ENCODE assay signal across 16 cellular contexts in the genomic region with DNA sequence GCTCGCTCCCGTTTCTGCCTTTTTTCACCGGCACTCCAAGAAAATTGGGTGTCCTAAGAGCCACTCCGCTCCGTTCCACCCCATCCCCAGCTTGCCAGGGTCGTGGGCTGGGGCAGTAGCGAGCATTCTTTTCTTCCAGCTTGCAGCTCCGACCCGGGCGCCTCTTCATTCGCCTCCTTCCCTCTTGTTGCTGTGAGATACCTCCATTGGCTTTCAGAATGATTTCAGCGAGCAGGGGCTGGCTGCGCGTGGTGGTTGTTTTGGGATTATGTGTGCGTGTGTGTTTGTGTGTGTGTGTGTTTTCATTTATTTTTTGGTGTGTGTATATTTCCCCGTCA. TPM values are rescaled to one million over a fixed set of nuclear protein-coding genes. Genes with fewer than 3 reads are reported as not detected.
DNase-seq lines count a peak whose midpoint lies in the region; ATAC-seq, FAIRE-seq and TF ChIP-seq lines count a peak whose summit lies in the region.
"Had no signal": no experiment of that assay in that cellular context is flagged by ENCODE, and none has a peak within 500 bp of the region (broad histone marks: within the 10 kb centered on the region; RNA-seq: fewer than 3 reads in every experiment).

No MANE protein-coding gene starts in this region.

- DNase-seq in HepG2 (ENCODE audit: low spot score) (no peak), right lobe of liver (no peak), SK-N-SH (no peak), RPMI8226 (no peak), osteocyte (ENCODE audit: extremely low spot score, unreplicated experiment) (no peak), SW 1271 (lab: John Stamatoyannopoulos, UW) (no peak)
- DNase-seq: activated T-cell treated with anti-CD3 and anti-CD28 coated beads for 4 hours; caudate nucleus; CD4-positive, CD25-positive, alpha-beta regulatory T cell; immature natural killer cell; NCI-H2029 treated with DMSO at 0.1 percent for 48 hours had no signal

- H3K4me1 Mint-ChIP-seq in osteocyte (ENCODE audit: unreplicated experiment) = peaks cover 19% of the 10 kb centered on the region
- H3K4me1 Mint-ChIP-seq: immature natural killer cell had no signal

- peaks cover 12 to 96% of the 10 kb centered on the region in 2 experiments for H3K27me3 ChIP-seq in HepG2 (ENCODE audit: control insufficient read depth in 1 of 2, insufficient read depth in 2 of 2, low read length in 2 of 2)
- peaks cover 0 to 70% of the 10 kb centered on the region in 2 donors for H3K27me3 ChIP-seq in right lobe of liver
- H3K27me3 ChIP-seq in SK-N-SH (ENCODE audit: insufficient read depth) = no peaks in the 10 kb centered on the region

- H3K9me3 ChIP-seq in HepG2 (ENCODE audit: low read length) (no peaks in the 10 kb centered on the region), right lobe of liver (no peaks in the 10 kb centered on the region), SK-N-SH (no peaks in the 10 kb centered on the region), mesodermal cell (ENCODE audit: control insufficient read depth, low read length) (no peaks in the 10 kb centered on the region)
- H3K9me3 ChIP-seq: esophagus muscularis mucosa had no signal

- FAIRE-seq in HepG2 (lab: Jason Lieb, UNC) = no peak

- no peak for TF ChIP-seq EP300 in HepG2 (IDR thresholded peaks at IDR 0.05; ENCODE audit: low read depth in 2 of 2, low read length in 2 of 2)
- no peak for TF ChIP-seq EP300 in HepG2 (CRISPR knock-in tag; IDR thresholded peaks at IDR 0.05; ENCODE audit: borderline replicate concordance)
- no peak for TF ChIP-seq EP300 in SK-N-SH (IDR thresholded peaks at IDR 0.05; ENCODE audit: borderline replicate concordance in 1 of 2, low read depth in 1 of 2, low read length in 1 of 2)

- H2AFZ ChIP-seq in HepG2 (ENCODE audit: low read length) (no peak overlapping the region), SK-N-SH (ENCODE audit: low read depth) (peak overlapping the region; percentile 86; the same call in 1 of the 2 replicates)

- H4K20me1 ChIP-seq in HepG2 (ENCODE audit: insufficient read depth, low read length) = no peaks in the 10 kb centered on the region
- H4K20me1 ChIP-seq in SK-N-SH (ENCODE audit: insufficient read depth) = no peaks in the 10 kb centered on the region

- BruUV-seq in HepG2 (replicated peaks; lab: Mats Ljungman, UMichigan) = no TSS peak

- ATAC-seq in HepG2 = no peak
- ATAC-seq in right lobe of liver = no peak
- ATAC-seq in HG02973 (IDR thresholded peaks at IDR 0.05; ENCODE audit: unreplicated experiment) = no peak
- ATAC-seq: natural killer cell treated with Interleukin-12 subunit alpha and Interleukin-12 subunit beta and Interleukin-15 and Interleukin-18, amount 100 ng/mL, for 72 hours had no signal

- peaks cover 51% of the 10 kb centered on the region for H3K4me1 ChIP-seq in HepG2 (ENCODE audit: insufficient read depth, low read length)
- H3K4me1 ChIP-seq in right lobe of liver = peaks cover 0 to 20% (median 0%) of the 10 kb centered on the region in 4 donors
- peaks cover 0 to 8% of the 10 kb centered on the region in 2 experiments; a peak in 2 of 4 replicates for H3K4me1 ChIP-seq in SK-N-SH (ENCODE audit: control insufficient read depth in 1 of 2, insufficient read depth in 2 of 2, low read depth in 1 of 2, low read length in 1 of 2)
- H3K4me1 ChIP-seq in mesodermal cell (ENCODE audit: control insufficient read depth, insufficient read depth, low read length, poor library complexity, severe bottlenecking) = no peaks in the 10 kb centered on the region

- H3K36me3 ChIP-seq in HepG2 (replicated peaks in 1 of 2; ENCODE audit: control insufficient read depth in 1 of 2, insufficient read depth in 2 of 2, low read length in 2 of 2) (no peaks in the 10 kb centered on the region), right lobe of liver (no peaks in the 10 kb centered on the region), SK-N-SH (replicated peaks in 1 of 2; ENCODE audit: control insufficient read depth in 1 of 2, insufficient read depth in 2 of 2, low read length in 1 of 2) (peaks cover 0 to 17% of the 10 kb centered on the region in 2 experiments), mesodermal cell (ENCODE audit: control insufficient read depth, insufficient read depth, low read length) (no peaks in the 10 kb centered on the region)
- H3K36me3 ChIP-seq: esophagus muscularis mucosa had no signal

- no peak overlapping the region for H3K27ac ChIP-seq in HepG2 (ENCODE audit: extremely low read length, insufficient read depth, low read length)
- H3K27ac ChIP-seq in right lobe of liver = no peak overlapping the region
- peak overlapping the region in 1 of 2 experiments; percentile 89; a peak in 2 of 4 replicates for H3K27ac ChIP-seq in SK-N-SH (ENCODE audit: low read depth in 2 of 2, low read length in 1 of 2)
- H3K27ac ChIP-seq in mesodermal cell (ENCODE audit: low read depth, low read length, severe bottlenecking) = peak overlapping the region; percentile 29
- H3K27ac ChIP-seq: esophagus muscularis mucosa, RWPE1 had no signal

- intact Hi-C loops in HepG2 (cut with micrococcal nuclease; ENCODE audit: unreplicated experiment) (no loop called here), right lobe of liver (cut with DNase I) (no loop called here)

- TF ChIP-seq POLR2A in HepG2 (IDR thresholded peaks at IDR 0.05; ENCODE audit: insufficient read depth in 1 of 2, low read depth in 2 of 2, low read length in 2 of 2) (no peak), right lobe of liver (IDR thresholded peaks at IDR 0.05) (no peak)

- H3K27me3 Mint-ChIP-seq in osteocyte (ENCODE audit: unreplicated experiment) = peaks cover 84% of the 10 kb centered on the region

- H3K27ac Mint-ChIP-seq in osteocyte (ENCODE audit: unreplicated experiment) = no peak overlapping the region
- H3K27ac Mint-ChIP-seq: CD4-positive, CD25-positive, alpha-beta regulatory T cell; immature natural killer cell; natural killer cell treated with Interleukin-12 subunit alpha and Interleukin-12 subunit beta and Interleukin-15 and Interleukin-18, amount 100 ng/mL, for 72 hours had no signal

- TF ChIP-seq CTCF in HepG2 (CRISPR knock-in tag; IDR thresholded peaks at IDR 0.05) = no peak
- TF ChIP-seq CTCF in right lobe of liver (IDR thresholded peaks at IDR 0.05) = no peak
- TF ChIP-seq CTCF in SK-N-SH (IDR thresholded peaks at IDR 0.05) = no peak
- TF ChIP-seq CTCF in osteocyte (IDR thresholded peaks at IDR 0.05) = no peak

- TF ChIP-seq RAD21 in HepG2 (CRISPR knock-in tag; IDR thresholded peaks at IDR 0.05) (no peak), SK-N-SH (IDR thresholded peaks at IDR 0.05; ENCODE audit: low read length) (no peak)

- no peaks in the 10 kb centered on the region for H3K9me2 ChIP-seq in SK-N-SH

- peak overlapping the region in 1 of 3 experiments; percentile 0; a peak in 1 of 6 replicates for H3K4me3 ChIP-seq in HepG2 (replicated peaks in 1 of 3; ENCODE audit: insufficient read depth in 1 of 3, low read depth in 2 of 3, low read length in 3 of 3)
- no peak overlapping the region for H3K4me3 ChIP-seq in right lobe of liver
- peak overlapping the region; percentile 54 to 71; a peak in 3 of 4 replicates for H3K4me3 ChIP-seq in SK-N-SH (ENCODE audit: low read depth in 2 of 2, low read length in 1 of 2)
- no peak overlapping the region for H3K4me3 ChIP-seq in mesodermal cell (ENCODE audit: extremely low read depth, insufficient read depth, low read length, poor library complexity, severe bottlenecking)

- H3K9ac ChIP-seq in HepG2 (ENCODE audit: insufficient read depth, low read depth, low read length) (no peak overlapping the region), SK-N-SH (no peak overlapping the region)

- in situ Hi-C loops in HepG2 (cut with HindIII; ENCODE audit: extremely low pct_ligation_motif_present, low pct_unique_long_range_greater_than_20kb) = no loop called here

- 33% methylated on average over 16 of the region's 16 CpGs for WGBS in HepG2 (ENCODE audit: low lambda C conversion rate)
- WGBS in right lobe of liver (ENCODE audit: insufficient coverage, low coverage, low lambda C conversion rate, missing lambda C conversion rate) = 7% methylated on average over 15 of the region's 16 CpGs
- WGBS in SK-N-SH (ENCODE audit: low lambda C conversion rate) = 31% methylated on average over 12 of the region's 16 CpGs
- WGBS in mesodermal cell (ENCODE audit: insufficient coverage in 2 of 2), 2 experiments = 0 to 1% methylated on average over 7 to 10 of the region's 16 CpGs

- no peaks in the 10 kb centered on the region for H3F3A ChIP-seq in SK-N-SH (replicated peaks; ENCODE audit: insufficient read depth)

- POLR2A ChIA-PET in HepG2 (lab: Yijun Ruan, JAX) (no interaction called here), SK-N-SH (lab: Yijun Ruan, JAX) (interaction anchor here (1.4 to 2.3 kb wide), 3 partner anchors 19 to 297 kb away, joined by 4 to 9 read pairs (median 5); no protein-coding TSS in a partner anchor)

- no peaks in the 10 kb centered on the region for H3K79me2 ChIP-seq in HepG2 (ENCODE audit: insufficient read depth, low read length)
- no peaks in the 10 kb centered on the region for H3K79me2 ChIP-seq in SK-N-SH (ENCODE audit: insufficient read depth)

- no peak overlapping the region; the same call in 1 of the 2 replicates for H3K4me2 ChIP-seq in HepG2 (ENCODE audit: low read depth, low read length)
- H3K4me2 ChIP-seq in SK-N-SH = peak overlapping the region; percentile 81

- CTCF ChIA-PET in HepG2 (lab: Yijun Ruan, JAX; ENCODE audit: low intra/inter-chr PET ratio, low total read pairs) = no interaction called here
- CTCF ChIA-PET in SK-N-SH (lab: Yijun Ruan, JAX) = interaction anchor here (1.0 to 6.2 kb wide), 5 partner anchors 11 to 991 kb away, joined by 3 to 53 read pairs (median 4); no protein-coding TSS in a partner anchor

- H3K4me3 Mint-ChIP-seq in osteocyte (ENCODE audit: unreplicated experiment) = no peak overlapping the region
- H3K4me3 Mint-ChIP-seq: immature natural killer cell; natural killer cell treated with Interleukin-12 subunit alpha and Interleukin-12 subunit beta and Interleukin-15 and Interleukin-18, amount 100 ng/mL, for 72 hours had no signal

- no peaks in the 10 kb centered on the region for H3K9me3 Mint-ChIP-seq in osteocyte (ENCODE audit: unreplicated experiment)
- H3K9me3 Mint-ChIP-seq: natural killer cell treated with Interleukin-12 subunit alpha and Interleukin-12 subunit beta and Interleukin-15 and Interleukin-18, amount 100 ng/mL, for 72 hours had no signal

- no peaks in the 10 kb centered on the region for H3K36me3 Mint-ChIP-seq in osteocyte (ENCODE audit: unreplicated experiment)
- H3K36me3 Mint-ChIP-seq: CD4-positive, CD25-positive, alpha-beta regulatory T cell; natural killer cell treated with Interleukin-12 subunit alpha and Interleukin-12 subunit beta and Interleukin-15 and Interleukin-18, amount 100 ng/mL, for 72 hours had no signal

RNA-seq across cellular contexts. Expression of gene HOXD3, which starts 1.2 kb away (rescaled TPM):
- total RNA-seq in HepG2 (2016; rRNA removed; fragmentation: Illumina TruSeq; extraction: Trizol) (0.08 and 0.09 TPM in 2 replicates), right lobe of liver (not detected), osteocyte (not detected in 2 replicates)
- total RNA-seq in HepG2 (2016; cell fraction: cytosol; rRNA removed; fragmentation: Illumina TruSeq; extraction: Trizol; ENCODE audit: low read depth) = not detected in 2 replicates
- total RNA-seq in HepG2 (2016; cell fraction: insoluble cytoplasmic fraction; rRNA removed; fragmentation: Illumina TruSeq; extraction: Trizol) = 0.04 TPM in 1 of 2 replicates, not detected in the other
- 0.06 and 0.14 TPM in 2 replicates for total RNA-seq in HepG2 (2016; cell fraction: membrane; rRNA removed; fragmentation: Illumina TruSeq; extraction: Trizol)
- 0.19 TPM in 1 of 2 replicates, not detected in the other for total RNA-seq in HepG2 (2016; cell fraction: nucleus; rRNA removed; fragmentation: Illumina TruSeq; extraction: Trizol)
- polyA plus RNA-seq in HepG2 (2011; rRNA removed) (0.05 TPM in 1 of 2 replicates, not detected in the other), SK-N-SH (2012; rRNA removed) (0.80 and 0.81 TPM in 2 replicates)
- polyA plus RNA-seq in HepG2 (2011; cell fraction: cytosol; rRNA removed) = not detected in 2 replicates
- 0.07 TPM in 1 of 2 replicates, not detected in the other for polyA plus RNA-seq in HepG2 (2011; cell fraction: nucleus; rRNA removed)
- polyA plus RNA-seq in HepG2 (2012) = 0.09 TPM in 1 of 2 replicates, not detected in the other
- polyA plus RNA-seq in HepG2 (2016; cell fraction: cytosol; fragmentation: Illumina TruSeq; extraction: Trizol; ENCODE audit: low read depth) = not detected in 2 replicates
- 0.28 TPM in 1 of 2 replicates, not detected in the other for polyA plus RNA-seq in HepG2 (2016; cell fraction: insoluble cytoplasmic fraction; fragmentation: Illumina TruSeq; extraction: Trizol; ENCODE audit: low read depth)
- polyA plus RNA-seq in HepG2 (2016; cell fraction: membrane; fragmentation: Illumina TruSeq; extraction: Trizol; ENCODE audit: low read depth) = 0.07 TPM in 1 of 2 replicates, not detected in the other
- not detected in 2 replicates for polyA plus RNA-seq in HepG2 (2016; cell fraction: nucleus; fragmentation: Illumina TruSeq; extraction: Trizol; ENCODE audit: insufficient read depth, low read depth)
- not detected in 2 replicates for polyA minus RNA-seq in HepG2 (2011; rRNA and poly(A)+ RNA removed; ENCODE audit: low replicate concordance)
- not detected in 2 replicates for polyA minus RNA-seq in HepG2 (2011; cell fraction: cytosol; rRNA and poly(A)+ RNA removed)
- polyA minus RNA-seq in HepG2 (2011; cell fraction: nucleus; rRNA and poly(A)+ RNA removed) = not detected in 2 replicates
- polyA plus RNA-seq in SK-N-SH (2012; cell fraction: cytosol; rRNA removed) = 0.62 and 0.88 TPM in 2 replicates
- 1.4 and 3.9 TPM in 2 replicates for polyA plus RNA-seq in SK-N-SH (2012; cell fraction: nucleus; rRNA removed)
- 3.3 TPM for polyA plus RNA-seq in mesodermal cell (2013, experiment 1 of 2)
- 2.3 TPM for polyA plus RNA-seq in mesodermal cell (2013, experiment 2 of 2)
- total RNA-seq: CD4-positive, CD25-positive, alpha-beta regulatory T cell; natural killer cell treated with Interleukin-12 subunit alpha and Interleukin-12 subunit beta and Interleukin-15 and Interleukin-18, amount 100 ng/mL, for 72 hours had no signal
- polyA plus RNA-seq: CD4-positive, CD25-positive, alpha-beta regulatory T cell; immature natural killer cell had no signal

RNA-seq across cellular contexts. Expression of gene HOXD4, which starts 6.9 kb away (rescaled TPM):
- total RNA-seq in HepG2 (2016; rRNA removed; fragmentation: Illumina TruSeq; extraction: Trizol) (0.31 TPM in 1 of 2 replicates, not detected in the other), right lobe of liver (not detected), osteocyte (not detected in 2 replicates)
- not detected in 2 replicates for total RNA-seq in HepG2 (2016; cell fraction: cytosol; rRNA removed; fragmentation: Illumina TruSeq; extraction: Trizol; ENCODE audit: low read depth)
- total RNA-seq in HepG2 (2016; cell fraction: insoluble cytoplasmic fraction; rRNA removed; fragmentation: Illumina TruSeq; extraction: Trizol) = 0.19 TPM in 1 of 2 replicates, not detected in the other
- total RNA-seq in HepG2 (2016; cell fraction: membrane; rRNA removed; fragmentation: Illumina TruSeq; extraction: Trizol) = 0.12 TPM in 1 of 2 replicates, not detected in the other
- 0.34 TPM in 1 of 2 replicates, not detected in the other for total RNA-seq in HepG2 (2016; cell fraction: nucleus; rRNA removed; fragmentation: Illumina TruSeq; extraction: Trizol)
- polyA plus RNA-seq in HepG2 (2011; rRNA removed) (not detected in 2 replicates), SK-N-SH (2012; rRNA removed) (1.0 and 1.6 TPM in 2 replicates)
- not detected in 2 replicates for polyA plus RNA-seq in HepG2 (2011; cell fraction: cytosol; rRNA removed)
- not detected in 2 replicates for polyA plus RNA-seq in HepG2 (2011; cell fraction: nucleus; rRNA removed)
- not detected in 2 replicates for polyA plus RNA-seq in HepG2 (2012)
- polyA plus RNA-seq in HepG2 (2016; cell fraction: cytosol; fragmentation: Illumina TruSeq; extraction: Trizol; ENCODE audit: low read depth) = 0.15 TPM in 1 of 2 replicates, not detected in the other
- not detected in 2 replicates for polyA plus RNA-seq in HepG2 (2016; cell fraction: insoluble cytoplasmic fraction; fragmentation: Illumina TruSeq; extraction: Trizol; ENCODE audit: low read depth)
- polyA plus RNA-seq in HepG2 (2016; cell fraction: membrane; fragmentation: Illumina TruSeq; extraction: Trizol; ENCODE audit: low read depth) = 0.10 and 0.17 TPM in 2 replicates
- polyA plus RNA-seq in HepG2 (2016; cell fraction: nucleus; fragmentation: Illumina TruSeq; extraction: Trizol; ENCODE audit: insufficient read depth, low read depth) = 0.43 and 1.4 TPM in 2 replicates
- not detected in 2 replicates for polyA minus RNA-seq in HepG2 (2011; rRNA and poly(A)+ RNA removed; ENCODE audit: low replicate concordance)
- not detected in 2 replicates for polyA minus RNA-seq in HepG2 (2011; cell fraction: cytosol; rRNA and poly(A)+ RNA removed)
- not detected in 2 replicates for polyA minus RNA-seq in HepG2 (2011; cell fraction: nucleus; rRNA and poly(A)+ RNA removed)
- 0.24 and 0.43 TPM in 2 replicates for polyA plus RNA-seq in SK-N-SH (2012; cell fraction: cytosol; rRNA removed)
- 11.1 and 13.3 TPM in 2 replicates for polyA plus RNA-seq in SK-N-SH (2012; cell fraction: nucleus; rRNA removed)
- 6.5 TPM for polyA plus RNA-seq in mesodermal cell (2013, experiment 1 of 2)
- 4.2 TPM for polyA plus RNA-seq in mesodermal cell (2013, experiment 2 of 2)
- total RNA-seq: CD4-positive, CD25-positive, alpha-beta regulatory T cell; natural killer cell treated with Interleukin-12 subunit alpha and Interleukin-12 subunit beta and Interleukin-15 and Interleukin-18, amount 100 ng/mL, for 72 hours had no signal
- polyA plus RNA-seq: CD4-positive, CD25-positive, alpha-beta regulatory T cell; immature natural killer cell had no signal

RNA-seq across cellular contexts. Expression of gene HOXD8, which starts 28.8 kb away (rescaled TPM):
- total RNA-seq in HepG2 (2016; rRNA removed; fragmentation: Illumina TruSeq; extraction: Trizol) (not detected in 2 replicates), right lobe of liver (under 1 TPM in 1 of 6 experiments, not detected in 5; 0.74 TPM), osteocyte (not detected in 2 replicates)
- total RNA-seq in HepG2 (2016; cell fraction: cytosol; rRNA removed; fragmentation: Illumina TruSeq; extraction: Trizol; ENCODE audit: low read depth) = not detected in 2 replicates
- total RNA-seq in HepG2 (2016; cell fraction: insoluble cytoplasmic fraction; rRNA removed; fragmentation: Illumina TruSeq; extraction: Trizol) = not detected in 2 replicates
- not detected in 2 replicates for total RNA-seq in HepG2 (2016; cell fraction: membrane; rRNA removed; fragmentation: Illumina TruSeq; extraction: Trizol)
- total RNA-seq in HepG2 (2016; cell fraction: nucleus; rRNA removed; fragmentation: Illumina TruSeq; extraction: Trizol) = not detected in 2 replicates
- polyA plus RNA-seq in HepG2 (2011; rRNA removed) (not detected in 2 replicates), SK-N-SH (2012; rRNA removed) (6.4 and 8.2 TPM in 2 replicates)
- polyA plus RNA-seq in HepG2 (2011; cell fraction: cytosol; rRNA removed) = not detected in 2 replicates
- not detected in 2 replicates for polyA plus RNA-seq in HepG2 (2011; cell fraction: nucleus; rRNA removed)
- polyA plus RNA-seq in HepG2 (2012) = not detected in 2 replicates
- not detected in 2 replicates for polyA plus RNA-seq in HepG2 (2016; cell fraction: cytosol; fragmentation: Illumina TruSeq; extraction: Trizol; ENCODE audit: low read depth)
- polyA plus RNA-seq in HepG2 (2016; cell fraction: insoluble cytoplasmic fraction; fragmentation: Illumina TruSeq; extraction: Trizol; ENCODE audit: low read depth) = not detected in 2 replicates
- not detected in 2 replicates for polyA plus RNA-seq in HepG2 (2016; cell fraction: membrane; fragmentation: Illumina TruSeq; extraction: Trizol; ENCODE audit: low read depth)
- polyA plus RNA-seq in HepG2 (2016; cell fraction: nucleus; fragmentation: Illumina TruSeq; extraction: Trizol; ENCODE audit: insufficient read depth, low read depth) = not detected in 2 replicates
- not detected in 2 replicates for polyA minus RNA-seq in HepG2 (2011; rRNA and poly(A)+ RNA removed; ENCODE audit: low replicate concordance)
- not detected in 2 replicates for polyA minus RNA-seq in HepG2 (2011; cell fraction: cytosol; rRNA and poly(A)+ RNA removed)
- not detected in 2 replicates for polyA minus RNA-seq in HepG2 (2011; cell fraction: nucleus; rRNA and poly(A)+ RNA removed)
- polyA plus RNA-seq in SK-N-SH (2012; cell fraction: cytosol; rRNA removed) = 9.8 and 10.2 TPM in 2 replicates
- polyA plus RNA-seq in SK-N-SH (2012; cell fraction: nucleus; rRNA removed) = 3.2 and 5.0 TPM in 2 replicates
- 2.1 TPM for polyA plus RNA-seq in mesodermal cell (2013, experiment 1 of 2)
- 1.0 TPM for polyA plus RNA-seq in mesodermal cell (2013, experiment 2 of 2)
- total RNA-seq: CD4-positive, CD25-positive, alpha-beta regulatory T cell; natural killer cell treated with Interleukin-12 subunit alpha and Interleukin-12 subunit beta and Interleukin-15 and Interleukin-18, amount 100 ng/mL, for 72 hours had no signal
- polyA plus RNA-seq: CD4-positive, CD25-positive, alpha-beta regulatory T cell; immature natural killer cell had no signal

RNA-seq across cellular contexts. Expression of gene HOXD1, which starts 30.2 kb away (rescaled TPM):
- total RNA-seq in HepG2 (2016; rRNA removed; fragmentation: Illumina TruSeq; extraction: Trizol) = 10.0 and 10.4 TPM in 2 replicates
- 3.9 and 5.5 TPM in 2 replicates for total RNA-seq in HepG2 (2016; cell fraction: cytosol; rRNA removed; fragmentation: Illumina TruSeq; extraction: Trizol; ENCODE audit: low read depth)
- 9.0 and 10.0 TPM in 2 replicates for total RNA-seq in HepG2 (2016; cell fraction: insoluble cytoplasmic fraction; rRNA removed; fragmentation: Illumina TruSeq; extraction: Trizol)
- 12.1 and 12.7 TPM in 2 replicates for total RNA-seq in HepG2 (2016; cell fraction: membrane; rRNA removed; fragmentation: Illumina TruSeq; extraction: Trizol)
- total RNA-seq in HepG2 (2016; cell fraction: nucleus; rRNA removed; fragmentation: Illumina TruSeq; extraction: Trizol) = 9.0 and 9.2 TPM in 2 replicates
- polyA plus RNA-seq in HepG2 (2011; rRNA removed) = 11.4 and 22.3 TPM in 2 replicates
- polyA plus RNA-seq in HepG2 (2011; cell fraction: cytosol; rRNA removed) = 11.0 and 19.4 TPM in 2 replicates
- polyA plus RNA-seq in HepG2 (2011; cell fraction: nucleus; rRNA removed) = 25.8 and 48.1 TPM in 2 replicates
- polyA plus RNA-seq in HepG2 (2012) = 4.8 and 6.2 TPM in 2 replicates
- 6.7 and 8.7 TPM in 2 replicates for polyA plus RNA-seq in HepG2 (2016; cell fraction: cytosol; fragmentation: Illumina TruSeq; extraction: Trizol; ENCODE audit: low read depth)
- 20.9 and 25.0 TPM in 2 replicates for polyA plus RNA-seq in HepG2 (2016; cell fraction: insoluble cytoplasmic fraction; fragmentation: Illumina TruSeq; extraction: Trizol; ENCODE audit: low read depth)
- 17.7 and 19.0 TPM in 2 replicates for polyA plus RNA-seq in HepG2 (2016; cell fraction: membrane; fragmentation: Illumina TruSeq; extraction: Trizol; ENCODE audit: low read depth)
- 28.7 and 32.9 TPM in 2 replicates for polyA plus RNA-seq in HepG2 (2016; cell fraction: nucleus; fragmentation: Illumina TruSeq; extraction: Trizol; ENCODE audit: insufficient read depth, low read depth)
- polyA minus RNA-seq in HepG2 (2011; rRNA and poly(A)+ RNA removed; ENCODE audit: low replicate concordance) = 9.8 TPM in 1 of 2 replicates, not detected in the other
- polyA minus RNA-seq in HepG2 (2011; cell fraction: cytosol; rRNA and poly(A)+ RNA removed) = 7.5 and 12.1 TPM in 2 replicates
- 6.0 and 15.7 TPM in 2 replicates for polyA minus RNA-seq in HepG2 (2011; cell fraction: nucleus; rRNA and poly(A)+ RNA removed)
- not detected for total RNA-seq in right lobe of liver
- not detected in 2 replicates for polyA plus RNA-seq in SK-N-SH (2012; rRNA removed)
- polyA plus RNA-seq in SK-N-SH (2012; cell fraction: cytosol; rRNA removed) = 0.03 TPM in 1 of 2 replicates, not detected in the other
- polyA plus RNA-seq in SK-N-SH (2012; cell fraction: nucleus; rRNA removed) = 0.02 and 0.12 TPM in 2 replicates
- 2.0 TPM for polyA plus RNA-seq in mesodermal cell (2013, experiment 1 of 2)
- polyA plus RNA-seq in mesodermal cell (2013, experiment 2 of 2) = 1.5 TPM
- total RNA-seq in osteocyte = not detected in 2 replicates
- total RNA-seq: CD4-positive, CD25-positive, alpha-beta regulatory T cell; natural killer cell treated with Interleukin-12 subunit alpha and Interleukin-12 subunit beta and Interleukin-15 and Interleukin-18, amount 100 ng/mL, for 72 hours had no signal
- polyA plus RNA-seq: CD4-positive, CD25-positive, alpha-beta regulatory T cell; immature natural killer cell had no signal

RNA-seq across cellular contexts. Expression of gene HOXD9, which starts 35.8 kb away (rescaled TPM):
- total RNA-seq in HepG2 (2016; rRNA removed; fragmentation: Illumina TruSeq; extraction: Trizol) (not detected in 2 replicates), right lobe of liver (under 1 TPM in 1 of 6 experiments, not detected in 5; 0.25 TPM), osteocyte (not detected in 2 replicates)
- not detected in 2 replicates for total RNA-seq in HepG2 (2016; cell fraction: cytosol; rRNA removed; fragmentation: Illumina TruSeq; extraction: Trizol; ENCODE audit: low read depth)
- total RNA-seq in HepG2 (2016; cell fraction: insoluble cytoplasmic fraction; rRNA removed; fragmentation: Illumina TruSeq; extraction: Trizol) = not detected in 2 replicates
- not detected in 2 replicates for total RNA-seq in HepG2 (2016; cell fraction: membrane; rRNA removed; fragmentation: Illumina TruSeq; extraction: Trizol)
- total RNA-seq in HepG2 (2016; cell fraction: nucleus; rRNA removed; fragmentation: Illumina TruSeq; extraction: Trizol) = not detected in 2 replicates
- polyA plus RNA-seq in HepG2 (2011; rRNA removed) (not detected in 2 replicates), SK-N-SH (2012; rRNA removed) (3.6 and 4.8 TPM in 2 replicates)
- polyA plus RNA-seq in HepG2 (2011; cell fraction: cytosol; rRNA removed) = not detected in 2 replicates
- not detected in 2 replicates for polyA plus RNA-seq in HepG2 (2011; cell fraction: nucleus; rRNA removed)
- not detected in 2 replicates for polyA plus RNA-seq in HepG2 (2012)
- polyA plus RNA-seq in HepG2 (2016; cell fraction: cytosol; fragmentation: Illumina TruSeq; extraction: Trizol; ENCODE audit: low read depth) = not detected in 2 replicates
- polyA plus RNA-seq in HepG2 (2016; cell fraction: insoluble cytoplasmic fraction; fragmentation: Illumina TruSeq; extraction: Trizol; ENCODE audit: low read depth) = not detected in 2 replicates
- not detected in 2 replicates for polyA plus RNA-seq in HepG2 (2016; cell fraction: membrane; fragmentation: Illumina TruSeq; extraction: Trizol; ENCODE audit: low read depth)
- polyA plus RNA-seq in HepG2 (2016; cell fraction: nucleus; fragmentation: Illumina TruSeq; extraction: Trizol; ENCODE audit: insufficient read depth, low read depth) = not detected in 2 replicates
- polyA minus RNA-seq in HepG2 (2011; rRNA and poly(A)+ RNA removed; ENCODE audit: low replicate concordance) = 0.61 TPM in 1 of 2 replicates, not detected in the other
- not detected in 2 replicates for polyA minus RNA-seq in HepG2 (2011; cell fraction: cytosol; rRNA and poly(A)+ RNA removed)
- polyA minus RNA-seq in HepG2 (2011; cell fraction: nucleus; rRNA and poly(A)+ RNA removed) = not detected in 2 replicates
- 4.2 and 5.0 TPM in 2 replicates for polyA plus RNA-seq in SK-N-SH (2012; cell fraction: cytosol; rRNA removed)
- 4.3 and 6.4 TPM in 2 replicates for polyA plus RNA-seq in SK-N-SH (2012; cell fraction: nucleus; rRNA removed)
- 1.9 TPM for polyA plus RNA-seq in mesodermal cell (2013, experiment 1 of 2)
- polyA plus RNA-seq in mesodermal cell (2013, experiment 2 of 2) = 2.1 TPM
- total RNA-seq: CD4-positive, CD25-positive, alpha-beta regulatory T cell; natural killer cell treated with Interleukin-12 subunit alpha and Interleukin-12 subunit beta and Interleukin-15 and Interleukin-18, amount 100 ng/mL, for 72 hours had no signal
- polyA plus RNA-seq: CD4-positive, CD25-positive, alpha-beta regulatory T cell; immature natural killer cell had no signal

Comparison
In these comparisons a context has a peak if more than half of its experiments do, and no peak if none do; other contexts are left out.
1. H3K4me3 ChIP-seq: peak in SK-N-SH (2 of 2); none in right lobe of liver (0 of 3) and mesodermal cell (single experiment).